In genomic region chr15:62616746-62617145, GRCh38 we compare ENCODE assay signal across 1 cellular context.
TF ChIP-seq lines count a peak whose summit lies in the region.

No MANE protein-coding gene starts in this region.

TF ChIP-seq in IMR-90, 13 proteins besides CTCF, POLR2A, EP300 and RAD21:
- TF ChIP-seq RCOR1 (IDR thresholded peaks at IDR 0.05; ENCODE audit: insufficient replicate concordance, low read length) = no peak
- TF ChIP-seq RFX5 (IDR thresholded peaks at IDR 0.05; ENCODE audit: low read depth, low read length) = no peak
- TF ChIP-seq FOS (IDR thresholded peaks at IDR 0.05; ENCODE audit: low read depth, low read length) = no peak
- TF ChIP-seq CHD1 (IDR thresholded peaks at IDR 0.05; ENCODE audit: low read depth, low read length) = no peak
- no peak for TF ChIP-seq SMC3 (IDR thresholded peaks at IDR 0.05; ENCODE audit: low read depth, low read length)
- TF ChIP-seq BHLHE40 (IDR thresholded peaks at IDR 0.05; ENCODE audit: low read depth, low read length) = no peak
- TF ChIP-seq MAZ (IDR thresholded peaks at IDR 0.05; ENCODE audit: borderline replicate concordance, low read depth, low read length) = no peak
- TF ChIP-seq MAFK (IDR thresholded peaks at IDR 0.05; ENCODE audit: low read depth, low read length) = no peak
- TF ChIP-seq ELK1 (IDR thresholded peaks at IDR 0.05; ENCODE audit: borderline replicate concordance, low read depth, low read length) = no peak
- no peak for TF ChIP-seq MXI1 (IDR thresholded peaks at IDR 0.05; ENCODE audit: borderline replicate concordance, low read depth, low read length)
- TF ChIP-seq, protein P1, sequence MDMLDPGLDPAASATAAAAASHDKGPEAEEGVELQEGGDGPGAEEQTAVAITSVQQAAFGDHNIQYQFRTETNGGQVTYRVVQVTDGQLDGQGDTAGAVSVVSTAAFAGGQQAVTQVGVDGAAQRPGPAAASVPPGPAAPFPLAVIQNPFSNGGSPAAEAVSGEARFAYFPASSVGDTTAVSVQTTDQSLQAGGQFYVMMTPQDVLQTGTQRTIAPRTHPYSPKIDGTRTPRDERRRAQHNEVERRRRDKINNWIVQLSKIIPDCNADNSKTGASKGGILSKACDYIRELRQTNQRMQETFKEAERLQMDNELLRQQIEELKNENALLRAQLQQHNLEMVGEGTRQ (IDR thresholded peaks at IDR 0.05; ENCODE audit: low read depth, low read length) = no peak
